ENCODE assay signal across 19 cellular contexts in the genomic region with DNA sequence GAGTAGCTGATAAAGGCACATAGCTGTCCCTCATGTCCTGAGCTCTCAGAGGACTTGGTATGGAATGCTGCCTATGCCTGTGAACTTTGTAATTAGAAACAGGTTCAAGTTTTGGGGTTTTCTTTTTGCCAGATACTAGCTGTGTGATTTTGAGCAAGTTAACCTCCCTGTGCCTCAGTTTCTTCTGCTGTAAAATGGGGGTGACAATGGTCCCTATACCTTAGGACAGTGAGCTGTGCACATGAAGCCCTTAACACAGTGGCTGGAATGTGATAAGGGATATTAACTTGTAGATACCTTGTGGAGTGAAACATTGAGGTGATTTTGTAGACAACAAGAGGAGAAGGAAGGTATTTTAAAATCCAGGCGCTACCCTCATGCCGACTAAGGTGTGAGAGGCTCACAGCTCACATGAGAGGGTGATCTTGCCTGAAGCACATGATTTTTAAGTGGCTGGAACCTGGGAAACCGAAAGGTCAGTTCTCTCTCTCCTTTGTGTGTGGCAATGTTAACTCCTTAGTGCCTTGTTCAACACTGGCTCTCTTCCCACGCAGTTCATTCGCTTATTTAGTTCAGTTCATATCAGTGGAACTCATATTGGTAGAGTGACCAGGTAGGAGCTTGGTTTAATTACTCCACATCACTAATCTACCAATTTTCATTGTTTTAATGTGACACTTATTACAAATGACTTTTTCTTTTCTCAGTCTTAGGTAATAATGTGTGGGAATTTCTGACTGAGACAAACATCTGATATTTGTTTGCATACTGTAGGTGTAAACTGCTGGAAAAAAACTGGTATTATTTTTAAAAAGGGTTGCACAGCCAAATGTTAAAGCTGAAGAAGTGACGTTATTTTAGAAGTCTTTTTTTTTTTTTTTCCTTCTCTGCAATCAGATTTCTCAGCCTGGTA.
DNase-seq lines count a peak whose midpoint lies in the region; ATAC-seq, FAIRE-seq and TF ChIP-seq lines count a peak whose summit lies in the region.
"Had no signal": no experiment of that assay in that cellular context is flagged by ENCODE, and none has a peak within 500 bp of the region (broad histone marks: within the 10 kb centered on the region; RNA-seq: fewer than 3 reads in every experiment).

No MANE protein-coding gene starts in this region.

- H3K9me3 ChIP-seq in HepG2 (ENCODE audit: low read length) = no peaks in the 10 kb centered on the region
- H3K9me3 ChIP-seq: HAP-1, ovary, spleen, vagina had no signal

- no peak for TF ChIP-seq POLR2A in HepG2 (IDR thresholded peaks at IDR 0.05; ENCODE audit: insufficient read depth in 1 of 2, low read depth in 2 of 2, low read length in 2 of 2)

- H3K27me3 ChIP-seq in HepG2 (ENCODE audit: control insufficient read depth in 1 of 2, insufficient read depth in 2 of 2, low read length in 2 of 2) = no peaks in the 10 kb centered on the region
- H3K27me3 ChIP-seq: ovary, spleen, vagina had no signal

- no peak overlapping the region for H2AFZ ChIP-seq in HepG2 (ENCODE audit: low read length)

- CTCF ChIA-PET in HepG2 (lab: Yijun Ruan, JAX; ENCODE audit: low intra/inter-chr PET ratio, low total read pairs) = no interaction called here

- ATAC-seq in Right ventricle myocardium inferior (peak; percentile 35), HepG2 (no peak), HG03175 (IDR thresholded peaks at IDR 0.05; ENCODE audit: unreplicated experiment) (no peak)
- ATAC-seq: activated CD4-positive, alpha-beta T cell treated with anti-CD3 and anti-CD28 coated beads for 36 hours had no signal

- BruUV-seq in HepG2 (replicated peaks; lab: Mats Ljungman, UMichigan) = no TSS peak

- no peaks in the 10 kb centered on the region for H4K20me1 ChIP-seq in HepG2 (ENCODE audit: insufficient read depth, low read length)

- TF ChIP-seq CTCF in HepG2 (CRISPR knock-in tag; IDR thresholded peaks at IDR 0.05) = no peak
- TF ChIP-seq CTCF in GM13977 (IDR thresholded peaks at IDR 0.05; ENCODE audit: extremely low read depth, insufficient read depth, missing control alignments) = no peak

- H3K27ac ChIP-seq in cingulate gyrus (ENCODE audit: low read depth, low read length) (peak overlapping the region; percentile 49), HepG2 (ENCODE audit: extremely low read length, insufficient read depth, low read length) (no peak overlapping the region)
- H3K27ac ChIP-seq: ovary, spleen, vagina had no signal

- FAIRE-seq in HepG2 (lab: Jason Lieb, UNC) (no peak), urothelium cell line (lab: Jason Lieb, UNC) (peak; percentile 37)
- FAIRE-seq: endometrium had no signal

- H3K9ac ChIP-seq in HepG2 (ENCODE audit: insufficient read depth, low read depth, low read length) = no peak overlapping the region

- WGBS in HepG2 (ENCODE audit: low lambda C conversion rate) = 79% methylated on average over 6 of the region's 6 CpGs

- no peak for TF ChIP-seq EP300 in HepG2 (IDR thresholded peaks at IDR 0.05; ENCODE audit: low read depth in 2 of 2, low read length in 2 of 2)
- TF ChIP-seq EP300 in HepG2 (CRISPR knock-in tag; IDR thresholded peaks at IDR 0.05; ENCODE audit: borderline replicate concordance) = no peak

- in situ Hi-C loops in HepG2 (cut with HindIII; ENCODE audit: extremely low pct_ligation_motif_present, low pct_unique_long_range_greater_than_20kb) (no loop called here), GM13977 (cut with MboI; ENCODE audit: low pct_unique_long_range_greater_than_20kb, low sequenced_read_pairs, unreplicated experiment) (no loop called here)

- intact Hi-C loops in Right ventricle myocardium inferior (cut with DNase I) = no loop called here
- intact Hi-C loops in cardiac septum (cut with DNase I) = no loop called here
- intact Hi-C loops in HepG2 (cut with micrococcal nuclease; ENCODE audit: unreplicated experiment) = no loop called here

- H3K79me2 ChIP-seq in HepG2 (ENCODE audit: insufficient read depth, low read length) = no peaks in the 10 kb centered on the region

- peaks cover 3 to 7% of the 10 kb centered on the region in 2 experiments; a peak in 3 of 5 replicates for H3K36me3 ChIP-seq in HepG2 (replicated peaks in 1 of 2; ENCODE audit: control insufficient read depth in 1 of 2, insufficient read depth in 2 of 2, low read length in 2 of 2)
- H3K36me3 ChIP-seq: HAP-1, ovary, vagina had no signal

- TF ChIP-seq RAD21 in HepG2 (CRISPR knock-in tag; IDR thresholded peaks at IDR 0.05) = no peak

- peaks cover 15% of the 10 kb centered on the region for H3K4me1 ChIP-seq in HepG2 (ENCODE audit: insufficient read depth, low read length)
- H3K4me1 ChIP-seq: HAP-1 had no signal

- POLR2A ChIA-PET in HepG2 (lab: Yijun Ruan, JAX) = no interaction called here

- no peak overlapping the region for H3K4me3 ChIP-seq in HepG2 (replicated peaks in 1 of 3; ENCODE audit: insufficient read depth in 1 of 3, low read depth in 2 of 3, low read length in 3 of 3)
- H3K4me3 ChIP-seq: HAP-1, ovary, spleen, vagina had no signal

- DNase-seq in Right ventricle myocardium inferior (ENCODE audit: missing footprints) (no peak), cardiac septum (ENCODE audit: low spot score) (no peak), HepG2 (ENCODE audit: low spot score) (no peak), urothelium cell line (ENCODE audit: low spot score) (no peak), GM13977 (ENCODE audit: low spot score) (no peak), NCI-H2107 treated with DMSO at 0.1 percent for 48 hours (lab: John Stamatoyannopoulos, UW; ENCODE audit: unreplicated experiment) (no peak)
- DNase-seq: activated CD4-positive, alpha-beta T cell treated with anti-CD3 and anti-CD28 coated beads for 36 hours; activated naive CD4-positive, alpha-beta T cell treated with anti-CD3 and anti-CD28 coated beads, Interleukin-2, amount 10 ng/mL, durations not matched to agents 7 days and 5 days; central memory CD4-positive, alpha-beta T cell; foreskin fibroblast; NCI-H2171; ovary; spleen; T-helper 9 cell had no signal

- no peak overlapping the region for H3K4me2 ChIP-seq in HepG2 (ENCODE audit: low read depth, low read length)

TF ChIP-seq in HepG2, 621 proteins besides CTCF, POLR2A, EP300 and RAD21:
- TF ChIP-seq ZNF629 (CRISPR knock-in tag; conservative IDR thresholded peaks at IDR 0.05) = 0 out of 2 replicates have a peak, but pooled peaks have one; percentile 37
- peak; percentile 82 for TF ChIP-seq ZNF652 (CRISPR knock-in tag; IDR thresholded peaks at IDR 0.05; ENCODE audit: borderline replicate concordance, low read depth)
- TF ChIP-seq, protein P1, sequence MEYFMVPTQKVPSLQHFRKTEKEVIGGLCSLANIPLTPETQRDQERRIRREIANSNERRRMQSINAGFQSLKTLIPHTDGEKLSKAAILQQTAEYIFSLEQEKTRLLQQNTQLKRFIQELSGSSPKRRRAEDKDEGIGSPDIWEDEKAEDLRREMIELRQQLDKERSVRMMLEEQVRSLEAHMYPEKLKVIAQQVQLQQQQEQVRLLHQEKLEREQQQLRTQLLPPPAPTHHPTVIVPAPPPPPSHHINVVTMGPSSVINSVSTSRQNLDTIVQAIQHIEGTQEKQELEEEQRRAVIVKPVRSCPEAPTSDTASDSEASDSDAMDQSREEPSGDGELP (IDR thresholded peaks at IDR 0.05; ENCODE audit: borderline replicate concordance, low read depth) = no peak
